8 cellular contexts compared by ENCODE assay signal in the genomic region with DNA sequence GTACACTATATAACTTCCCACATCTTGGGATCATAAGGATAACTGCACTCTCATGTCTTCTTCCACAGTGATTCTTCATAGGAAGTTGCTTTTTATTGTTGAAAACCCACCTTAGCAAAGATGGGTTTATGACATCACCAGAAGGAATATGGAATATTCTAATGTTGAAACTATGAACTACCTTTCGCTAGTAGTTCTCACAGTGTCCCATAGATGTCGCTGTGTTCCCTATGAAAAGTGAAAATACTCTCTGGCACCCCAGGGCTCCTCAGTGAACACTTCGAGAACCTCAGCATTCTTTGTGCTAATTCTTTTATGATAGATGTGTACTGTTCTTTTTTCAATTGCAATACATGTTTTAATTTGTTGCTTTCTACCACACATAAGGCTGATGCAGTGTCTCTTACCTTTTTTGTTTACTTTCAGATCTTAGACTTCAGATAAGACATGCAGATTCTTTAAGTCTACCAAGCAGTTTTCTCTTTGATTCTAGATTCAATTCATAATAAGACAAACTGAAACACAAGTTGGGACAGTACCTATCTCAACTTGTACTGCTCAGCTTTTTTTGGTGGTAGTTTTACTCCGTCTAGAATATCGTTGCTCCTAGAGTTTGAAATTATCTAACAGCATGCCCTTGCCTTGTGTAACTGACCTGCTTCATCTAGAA.
A peak's percentile ranks its signal among the peaks of the same experiment; 100 is the strongest.
DNase-seq lines count a peak whose midpoint lies in the region; ATAC-seq, FAIRE-seq and TF ChIP-seq lines count a peak whose summit lies in the region.

No MANE protein-coding gene starts in this region.

- H3K36me3 Mint-ChIP-seq in astrocyte (ENCODE audit: low read depth, unreplicated experiment), result peaks cover 31% of the 10 kb centered on the region
- H3K36me3 Mint-ChIP-seq in stimulated activated memory B cell treated with anti-CD40 and anti-IgM and Interleukin-4, amounts not matched to agents 10 μg/mL and 1 μg/mL and 100 μg/mL, for 72 hours, result peaks cover 68% of the 10 kb centered on the region

- TF ChIP-seq CTCF in astrocyte (IDR thresholded peaks at IDR 0.05; ENCODE audit: insufficient read depth, low read depth, low read length) (peak; percentile 69), keratinocyte (optimal IDR thresholded peaks at IDR 0.05 in 1 of 3, IDR thresholded peaks at IDR 0.05 in 1 of 3, conservative IDR thresholded peaks at IDR 0.05 in 1 of 3; ENCODE audit: extremely low read depth in 1 of 3, insufficient read depth in 2 of 3, low read length in 3 of 3) (peak; percentile 34 to 44 (median 41)), stomach (IDR thresholded peaks at IDR 0.05) (peak in 4 of 7 experiments; percentile 35 to 56 (median 54))

- DNase-seq in GM03348 (ENCODE audit: low spot score) (peak; percentile 54), NAMALWA (ENCODE audit: low spot score) (peak; percentile 70), astrocyte (ENCODE audit: low read depth) (peak; percentile 8), keratinocyte (ENCODE audit: low read depth, low spot score) (no peak), stomach (no peak), NCI-H774 (lab: John Stamatoyannopoulos, UW) (no peak), DMS79 (lab: John Stamatoyannopoulos, UW) (no peak)

- no peaks in the 10 kb centered on the region for H3K27me3 Mint-ChIP-seq in astrocyte (ENCODE audit: low read depth, unreplicated experiment)
- H3K27me3 Mint-ChIP-seq in stimulated activated memory B cell treated with anti-CD40 and anti-IgM and Interleukin-4, amounts not matched to agents 10 μg/mL and 1 μg/mL and 100 μg/mL, for 72 hours, result no peaks in the 10 kb centered on the region

- H3K4me2 ChIP-seq in astrocyte (ENCODE audit: low read length) (no peak overlapping the region), keratinocyte (ENCODE audit: control insufficient read depth, extremely low read depth, insufficient read depth, low read depth, low read length) (no peak overlapping the region)

- no peak for ATAC-seq in stimulated activated memory B cell treated with anti-CD40 and anti-IgM and Interleukin-4, amounts not matched to agents 10 μg/mL and 1 μg/mL and 100 μg/mL, for 72 hours

- H3K4me3 Mint-ChIP-seq in astrocyte (ENCODE audit: unreplicated experiment), result no peak overlapping the region
- H3K4me3 Mint-ChIP-seq in stimulated activated memory B cell treated with anti-CD40 and anti-IgM and Interleukin-4, amounts not matched to agents 10 μg/mL and 1 μg/mL and 100 μg/mL, for 72 hours, result no peak overlapping the region

- H3K9me3 Mint-ChIP-seq in astrocyte (ENCODE audit: unreplicated experiment), result peaks cover 15% of the 10 kb centered on the region
- peaks cover 17% of the 10 kb centered on the region for H3K9me3 Mint-ChIP-seq in stimulated activated memory B cell treated with anti-CD40 and anti-IgM and Interleukin-4, amounts not matched to agents 10 μg/mL and 1 μg/mL and 100 μg/mL, for 72 hours

- H4K20me1 ChIP-seq in astrocyte (ENCODE audit: insufficient read depth, low read length) (no peaks in the 10 kb centered on the region), keratinocyte (ENCODE audit: control insufficient read depth, extremely low read depth, insufficient read depth, low read length) (no peaks in the 10 kb centered on the region)

- H3K27me3 ChIP-seq in astrocyte (ENCODE audit: insufficient read depth, low read length) (no peaks in the 10 kb centered on the region), keratinocyte (ENCODE audit: control insufficient read depth, extremely low read depth, insufficient read depth, low read length) (no peaks in the 10 kb centered on the region), stomach (no peaks in the 10 kb centered on the region)

- H3K79me2 ChIP-seq in astrocyte (ENCODE audit: insufficient read depth, low read length), result no peaks in the 10 kb centered on the region
- no peaks in the 10 kb centered on the region for H3K79me2 ChIP-seq in keratinocyte (ENCODE audit: control insufficient read depth, insufficient read depth, low read length)

- H3K4me1 ChIP-seq in astrocyte (ENCODE audit: insufficient read depth, low read length), result peaks cover 5% of the 10 kb centered on the region
- H3K4me1 ChIP-seq in keratinocyte (ENCODE audit: control insufficient read depth, extremely low read depth, insufficient read depth, low read length), result peaks cover 13% of the 10 kb centered on the region
- no peaks in the 10 kb centered on the region for H3K4me1 ChIP-seq in stomach

- H3K9me1 ChIP-seq in keratinocyte (ENCODE audit: control insufficient read depth, extremely low read depth, insufficient read depth, low read length), result no peaks in the 10 kb centered on the region

- WGBS in stomach, 5 donors, result 79 to 90% (median 86%) methylated on average over 5 of the region's 5 CpGs

- H2AFZ ChIP-seq in astrocyte (ENCODE audit: low read depth, low read length) (no peak overlapping the region), keratinocyte (ENCODE audit: control insufficient read depth, low read length) (no peak overlapping the region)

- H3K9me3 ChIP-seq in astrocyte (ENCODE audit: insufficient read depth, low read depth, low read length), result no peaks in the 10 kb centered on the region
- H3K9me3 ChIP-seq in keratinocyte (ENCODE audit: control insufficient read depth, low read depth, low read length), result peaks cover 5% of the 10 kb centered on the region
- no peaks in the 10 kb centered on the region for H3K9me3 ChIP-seq in stomach

- TF ChIP-seq POLR2A in stomach (IDR thresholded peaks at IDR 0.05), result no peak

- H3K9ac ChIP-seq in astrocyte (ENCODE audit: low read length) (no peak overlapping the region), keratinocyte (ENCODE audit: control insufficient read depth, extremely low read depth, insufficient read depth, low read length) (no peak overlapping the region)

- intact Hi-C loops in stomach (cut with DNase I; ENCODE audit: low total_unique reads), result no loop called here

- H3K27ac ChIP-seq in astrocyte (ENCODE audit: low read depth, low read length) (no peak overlapping the region), keratinocyte (ENCODE audit: control insufficient read depth, insufficient read depth, low read length) (no peak overlapping the region), stomach (no peak overlapping the region)

- FAIRE-seq in astrocyte (lab: Jason Lieb, UNC) (no peak), keratinocyte (lab: Jason Lieb, UNC) (peak; percentile 32)

- peaks cover 14% of the 10 kb centered on the region for H3K4me1 Mint-ChIP-seq in astrocyte (ENCODE audit: low read depth, unreplicated experiment)
- peaks cover 5% of the 10 kb centered on the region for H3K4me1 Mint-ChIP-seq in stimulated activated memory B cell treated with anti-CD40 and anti-IgM and Interleukin-4, amounts not matched to agents 10 μg/mL and 1 μg/mL and 100 μg/mL, for 72 hours

- dilution Hi-C loops in keratinocyte (cut with MboI; ENCODE audit: extremely low pct_ligation_motif_present, low sequenced_read_pairs), result no loop called here

- TF ChIP-seq EP300 in stomach (IDR thresholded peaks at IDR 0.05), result no peak

- H3K27ac Mint-ChIP-seq in astrocyte (ENCODE audit: unreplicated experiment), result peak overlapping the region; percentile 1
- H3K27ac Mint-ChIP-seq in stimulated activated memory B cell treated with anti-CD40 and anti-IgM and Interleukin-4, amounts not matched to agents 10 μg/mL and 1 μg/mL and 100 μg/mL, for 72 hours, result no peak overlapping the region

- H3K36me3 ChIP-seq in astrocyte (ENCODE audit: insufficient read depth, low read length), result peaks cover 18% of the 10 kb centered on the region
- peaks cover 3 to 7% of the 10 kb centered on the region in 2 experiments for H3K36me3 ChIP-seq in keratinocyte (ENCODE audit: control insufficient read depth in 2 of 2, extremely low read depth in 1 of 2, insufficient read depth in 2 of 2, low read length in 2 of 2)
- peaks cover 3 to 74% (median 63%) of the 10 kb centered on the region in 4 donors for H3K36me3 ChIP-seq in stomach

- H3K4me3 ChIP-seq in astrocyte (ENCODE audit: insufficient read depth, low read depth, low read length) (no peak overlapping the region), keratinocyte (ENCODE audit: control insufficient read depth in 2 of 3, extremely low read depth in 1 of 3, insufficient read depth in 2 of 3, low read depth in 1 of 3, low read length in 3 of 3) (no peak overlapping the region), stomach (no peak overlapping the region)

Comparison
In these comparisons a context has a peak if more than half of its experiments do, and no peak if none do; other contexts are left out.
1. DNase-seq: peak in GM03348 (single experiment), NAMALWA (single experiment) and astrocyte (single experiment); none in keratinocyte (single experiment), stomach (single experiment), NCI-H774 (single experiment) and DMS79 (single experiment).
2. Peak in every context shown above with its lines, with median percentiles within 50 percentile points of each other: CTCF ChIP-seq.